12 cellular contexts compared by ENCODE assay signal in the genomic region with DNA sequence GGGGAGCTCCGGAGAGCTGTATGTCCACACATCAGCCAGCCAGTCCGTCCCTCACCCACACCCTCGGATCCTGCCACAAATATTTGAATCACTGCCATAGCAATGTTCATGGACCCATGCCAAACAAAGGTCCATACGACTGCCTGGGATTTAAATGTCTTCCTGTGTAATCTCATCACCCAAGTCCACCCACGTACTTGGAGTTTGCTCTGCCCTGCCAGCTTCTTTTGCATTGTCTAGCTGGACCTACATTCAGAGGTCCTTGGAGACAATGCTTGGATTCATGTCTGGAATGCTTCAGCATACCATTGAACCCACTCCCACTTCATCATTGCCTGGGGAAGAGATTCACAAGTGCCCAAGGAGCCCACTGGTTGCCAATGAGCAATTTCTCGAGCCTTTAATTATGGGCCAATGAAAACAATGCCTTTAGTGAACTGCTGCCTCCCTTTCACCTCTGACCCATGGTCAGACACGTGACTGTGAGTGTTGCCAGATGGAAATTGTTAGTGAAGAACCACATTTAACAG.
DNase-seq lines count a peak whose midpoint lies in the region; ATAC-seq and TF ChIP-seq lines count a peak whose summit lies in the region.
"Had no signal": no experiment of that assay in that cellular context is flagged by ENCODE, and none has a peak within 500 bp of the region (broad histone marks: within the 10 kb centered on the region; RNA-seq: fewer than 3 reads in every experiment).

No MANE protein-coding gene starts in this region.

- H3K27ac Mint-ChIP-seq in activated naive CD4-positive, alpha-beta T cell treated with anti-CD3 and anti-CD28 coated beads, Interleukin-2, amount 50 U/mL, for 72 hours = no peak overlapping the region
- H3K27ac Mint-ChIP-seq: activated B cell treated with CpG ODN at 0.5 μM for 24 hours had no signal

- H3K4me3 ChIP-seq in brain microvascular endothelial cell (ENCODE audit: low read depth, low read length) = no peak overlapping the region
- no peak overlapping the region for H3K4me3 ChIP-seq in thoracic aorta

- H3K4me1 ChIP-seq in thoracic aorta (ENCODE audit: control insufficient read depth in 1 of 2, low read depth in 2 of 2) = peaks cover 17 to 63% of the 10 kb centered on the region in 2 donors

- DNase-seq in HPDE6-E6E7 (ENCODE audit: extremely low spot score) = peak; percentile 43
- peak; percentile 96 for DNase-seq in brain microvascular endothelial cell
- DNase-seq in iris pigment epithelial cell (ENCODE audit: low read depth) = peak; percentile 96
- no peak for DNase-seq in thoracic aorta (ENCODE audit: low spot score)
- DNase-seq in superior temporal gyrus (ENCODE audit: extremely low spot score) = no peak
- no peak for DNase-seq in activated naive CD4-positive, alpha-beta T cell treated with anti-CD3 and anti-CD28 coated beads, Interleukin-2, amount 50 U/mL, for 72 hours (ENCODE audit: low spot score in 2 of 2)
- no peak for DNase-seq in stimulated activated CD4-positive, alpha-beta T cell treated with anti-CD3 and anti-CD28 coated beads, Interleukin-1b, Interleukin-23, amount 100 ng/mL, for 48 hours
- DNase-seq: activated B cell treated with CpG ODN at 0.5 μM for 24 hours; activated gamma-delta T cell treated with Interleukin-2 at 50 U/mL for 16 hours; NCI-H526; stimulated activated CD4-positive, alpha-beta T cell treated with anti-CD3 and anti-CD28 coated beads, Interleukin-15, amount 100 ng/mL, for 24 hours had no signal

- H3K36me3 Mint-ChIP-seq in activated naive CD4-positive, alpha-beta T cell treated with anti-CD3 and anti-CD28 coated beads, Interleukin-2, amount 50 U/mL, for 72 hours = peaks cover 0 to 7% of the 10 kb centered on the region in 2 donors

- H3K36me3 ChIP-seq in brain microvascular endothelial cell (replicated peaks) (no peaks in the 10 kb centered on the region), thoracic aorta (no peaks in the 10 kb centered on the region)

- H3K9me3 Mint-ChIP-seq in activated naive CD4-positive, alpha-beta T cell treated with anti-CD3 and anti-CD28 coated beads, Interleukin-2, amount 50 U/mL, for 72 hours = no peaks in the 10 kb centered on the region
- H3K9me3 Mint-ChIP-seq: activated B cell treated with CpG ODN at 0.5 μM for 24 hours had no signal

- no peak for TF ChIP-seq CTCF in brain microvascular endothelial cell (IDR thresholded peaks at IDR 0.05; ENCODE audit: low read depth, low read length, missing control alignments)
- no peak for TF ChIP-seq CTCF in thoracic aorta (IDR thresholded peaks at IDR 0.05)

- peak overlapping the region; percentile 49 for H3K27ac ChIP-seq in brain microvascular endothelial cell
- H3K27ac ChIP-seq in thoracic aorta = peak overlapping the region; percentile 66 to 69

- in situ Hi-C loops in brain microvascular endothelial cell (cut with HindIII; ENCODE audit: low pct_ligation_motif_present, low sequenced_read_pairs) = no loop called here

- ATAC-seq in thoracic aorta (ENCODE audit: insufficient number of reproducible peaks, low FRiP score, low read depth) (no peak), GM18867 (IDR thresholded peaks at IDR 0.05; ENCODE audit: unreplicated experiment) (no peak)
- ATAC-seq in activated naive CD4-positive, alpha-beta T cell treated with anti-CD3 and anti-CD28 coated beads, Interleukin-2, amount 50 U/mL, for 72 hours = no peak

- H3K27me3 ChIP-seq in brain microvascular endothelial cell (replicated peaks) (no peaks in the 10 kb centered on the region), thoracic aorta (replicated peaks; ENCODE audit: insufficient read depth) (no peaks in the 10 kb centered on the region)

- H3K9me3 ChIP-seq in thoracic aorta = no peaks in the 10 kb centered on the region

Comparison
In these comparisons a context has a peak if more than half of its experiments do, and no peak if none do; other contexts are left out.
1. DNase-seq: peak in HPDE6-E6E7 (single experiment), brain microvascular endothelial cell (single experiment) and iris pigment epithelial cell (single experiment); none in thoracic aorta (single experiment), superior temporal gyrus (single experiment), activated naive CD4-positive, alpha-beta T cell treated with anti-CD3 and anti-CD28 coated beads, Interleukin-2, amount 50 U/mL, for 72 hours (0 of 2) and stimulated activated CD4-positive, alpha-beta T cell treated with anti-CD3 and anti-CD28 coated beads, Interleukin-1b, Interleukin-23, amount 100 ng/mL, for 48 hours (single experiment).